8 cellular contexts compared by ENCODE assay signal in genomic region chr9:137458194-137459146, GRCh38. TPM values are rescaled to one million over a fixed set of nuclear protein-coding genes. Genes with fewer than 3 reads are reported as not detected.
DNase-seq lines count a peak whose midpoint lies in the region; ATAC-seq and TF ChIP-seq lines count a peak whose summit lies in the region.

No MANE protein-coding gene starts in this region.

- no peak overlapping the region for H3K27ac Mint-ChIP-seq in neural progenitor cell

- peaks cover 2% of the 10 kb centered on the region for H3K36me3 Mint-ChIP-seq in neural progenitor cell

- H3K27me3 Mint-ChIP-seq in neural progenitor cell (ENCODE audit: insufficient read depth, low read depth) = peaks cover 3% of the 10 kb centered on the region

- H3K4me1 ChIP-seq in neural progenitor cell = peaks cover 21% of the 10 kb centered on the region

- peak overlapping the region; percentile 88 for H3K27ac ChIP-seq in VCaP
- no peak overlapping the region for H3K27ac ChIP-seq in neural progenitor cell

- no peak overlapping the region for H2AFZ ChIP-seq in neural progenitor cell (replicated peaks)

- no peaks in the 10 kb centered on the region for H3K36me3 ChIP-seq in neural progenitor cell

- peaks cover 48% of the 10 kb centered on the region for H3K27me3 ChIP-seq in neural progenitor cell

- peak overlapping the region; percentile 23 for H3K9ac ChIP-seq in neural progenitor cell

- peak overlapping the region; percentile 55 for H3K4me3 ChIP-seq in fibroblast of mammary gland (ENCODE audit: control insufficient read depth, low read depth, low read length)
- H3K4me3 ChIP-seq in neural progenitor cell = peak overlapping the region; percentile 86

- TF ChIP-seq CTCF in VCaP (conservative IDR thresholded peaks at IDR 0.05) = no peak
- no peak for TF ChIP-seq CTCF in fibroblast of mammary gland (conservative IDR thresholded peaks at IDR 0.05; ENCODE audit: control insufficient read depth, insufficient read depth, low read depth, low read length)
- TF ChIP-seq CTCF in neural progenitor cell (IDR thresholded peaks at IDR 0.05) = no peak

- H3K9me3 ChIP-seq in neural progenitor cell (ENCODE audit: low read depth) = no peaks in the 10 kb centered on the region

- peak; percentile 43 to 62 for DNase-seq in SHP77 (lab: John Stamatoyannopoulos, UW)
- no peak for DNase-seq in SHP77 treated with DMSO at 0.1 percent for 48 hours (lab: John Stamatoyannopoulos, UW)
- DNase-seq in fibroblast of mammary gland (ENCODE audit: low read depth) = no peak
- DNase-seq in neural progenitor cell (ENCODE audit: low spot score) = peak; percentile 42
- DNase-seq in mucosa of gallbladder (ENCODE audit: low spot score) = no peak

- peak; percentile 13 for ATAC-seq in HG02981 (IDR thresholded peaks at IDR 0.05; ENCODE audit: unreplicated experiment)
- ATAC-seq in GM21423 (IDR thresholded peaks at IDR 0.05; ENCODE audit: unreplicated experiment) = no peak

- H3K9me3 Mint-ChIP-seq in neural progenitor cell = no peaks in the 10 kb centered on the region

- peaks cover 7% of the 10 kb centered on the region for H3K79me2 ChIP-seq in neural progenitor cell (ENCODE audit: low read depth)

- peaks cover 18% of the 10 kb centered on the region for H3K4me1 Mint-ChIP-seq in neural progenitor cell

- peaks cover 14% of the 10 kb centered on the region for H3F3A ChIP-seq in neural progenitor cell (ENCODE audit: low read depth)

- H3K4me3 Mint-ChIP-seq in neural progenitor cell = peak overlapping the region; percentile 68

- peaks cover 42% of the 10 kb centered on the region for H4K20me1 ChIP-seq in neural progenitor cell (ENCODE audit: low read depth)

- H3K4me2 ChIP-seq in neural progenitor cell = peak overlapping the region; percentile 95

RNA-seq across cellular contexts. Expression of gene NSMF, which starts 0.7 kb away (rescaled TPM):
- total RNA-seq in neural progenitor cell (ENCODE audit: low replicate concordance) (17.1 and 62.0 TPM in 2 replicates), mucosa of gallbladder (69.6 TPM)

RNA-seq across cellular contexts. Expression of gene ENTPD8, which starts 17.3 kb away (rescaled TPM):
- not detected in 2 replicates for total RNA-seq in neural progenitor cell (ENCODE audit: low replicate concordance)
- total RNA-seq in mucosa of gallbladder = 27.9 TPM

RNA-seq across cellular contexts. Expression of gene NOXA1, which starts 35.3 kb away (rescaled TPM):
- total RNA-seq in neural progenitor cell (ENCODE audit: low replicate concordance) = 0.39 and 0.65 TPM in 2 replicates
- 36.7 TPM for total RNA-seq in mucosa of gallbladder

RNA-seq across cellular contexts. Expression of gene EXD3, which starts 35.5 kb away (rescaled TPM):
- total RNA-seq in neural progenitor cell (ENCODE audit: low replicate concordance) = 4.7 and 25.1 TPM in 2 replicates
- 47.6 TPM for total RNA-seq in mucosa of gallbladder

Comparison
In these comparisons a context has a peak if more than half of its experiments do, and no peak if none do; other contexts are left out.
1. DNase-seq: peak in SHP77 (2 of 2) and neural progenitor cell (single experiment); none in SHP77 treated with DMSO at 0.1 percent for 48 hours (single experiment), fibroblast of mammary gland (single experiment) and mucosa of gallbladder (single experiment).
2. RNA of gene ENTPD8, which starts 17.3 kb away (total RNA-seq): 27.9 TPM in mucosa of gallbladder (single experiment); not detected in neural progenitor cell; every median in the first group is over 10 times any median in the second.
3. RNA of gene NOXA1, which starts 35.3 kb away (total RNA-seq): 36.7 TPM in mucosa of gallbladder (single experiment); 0.39 to 0.65 TPM in neural progenitor cell; every median in the first group is over 10 times any median in the second.